In the genomic region with DNA sequence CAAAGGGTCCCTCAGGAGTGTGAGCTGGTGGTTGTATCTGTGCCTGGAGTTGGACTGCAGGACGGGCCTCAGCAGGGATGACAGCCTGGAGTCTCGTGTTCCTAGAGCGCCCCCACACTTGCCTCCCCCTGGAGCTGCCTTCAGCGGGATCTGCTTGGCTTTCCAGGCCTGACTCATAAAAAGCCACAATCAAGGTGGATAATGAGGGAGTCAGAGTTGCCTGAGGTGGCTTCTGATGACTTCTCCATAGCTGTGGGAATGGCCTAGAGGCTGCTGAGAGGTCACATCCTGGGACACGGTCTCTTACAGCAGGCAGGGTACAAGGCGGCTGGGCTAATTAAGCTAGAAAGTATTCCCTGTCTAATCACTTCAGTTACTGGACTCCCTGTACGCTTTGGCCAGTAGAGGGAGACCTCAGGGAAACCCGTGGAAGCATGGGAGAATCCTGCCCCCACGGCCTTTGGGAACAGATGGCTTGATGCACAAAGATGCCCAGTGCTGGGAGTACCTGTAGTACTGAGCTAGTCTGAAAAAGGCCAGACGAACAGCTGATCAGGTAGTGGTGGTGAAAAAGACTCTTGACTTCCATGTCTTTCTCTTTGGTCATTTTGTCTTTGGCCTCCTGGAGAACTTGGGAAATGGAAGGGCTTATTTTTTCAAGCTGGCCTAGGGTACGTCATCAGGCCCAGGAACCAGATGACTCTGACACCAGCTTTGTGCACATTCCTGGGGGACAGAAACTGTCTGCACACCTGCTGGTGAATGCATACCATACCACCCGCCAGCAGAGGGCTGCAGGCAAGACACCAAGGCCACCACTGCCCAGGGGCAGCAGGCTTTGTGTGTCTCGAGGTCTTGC, we compare ENCODE assay signal across 1 cellular context.
TF ChIP-seq lines count a peak whose summit lies in the region.

No MANE protein-coding gene starts in this region.

TF ChIP-seq in GM23338, 12 proteins besides CTCF, POLR2A, EP300 and RAD21:
- TF ChIP-seq, protein P1, sequence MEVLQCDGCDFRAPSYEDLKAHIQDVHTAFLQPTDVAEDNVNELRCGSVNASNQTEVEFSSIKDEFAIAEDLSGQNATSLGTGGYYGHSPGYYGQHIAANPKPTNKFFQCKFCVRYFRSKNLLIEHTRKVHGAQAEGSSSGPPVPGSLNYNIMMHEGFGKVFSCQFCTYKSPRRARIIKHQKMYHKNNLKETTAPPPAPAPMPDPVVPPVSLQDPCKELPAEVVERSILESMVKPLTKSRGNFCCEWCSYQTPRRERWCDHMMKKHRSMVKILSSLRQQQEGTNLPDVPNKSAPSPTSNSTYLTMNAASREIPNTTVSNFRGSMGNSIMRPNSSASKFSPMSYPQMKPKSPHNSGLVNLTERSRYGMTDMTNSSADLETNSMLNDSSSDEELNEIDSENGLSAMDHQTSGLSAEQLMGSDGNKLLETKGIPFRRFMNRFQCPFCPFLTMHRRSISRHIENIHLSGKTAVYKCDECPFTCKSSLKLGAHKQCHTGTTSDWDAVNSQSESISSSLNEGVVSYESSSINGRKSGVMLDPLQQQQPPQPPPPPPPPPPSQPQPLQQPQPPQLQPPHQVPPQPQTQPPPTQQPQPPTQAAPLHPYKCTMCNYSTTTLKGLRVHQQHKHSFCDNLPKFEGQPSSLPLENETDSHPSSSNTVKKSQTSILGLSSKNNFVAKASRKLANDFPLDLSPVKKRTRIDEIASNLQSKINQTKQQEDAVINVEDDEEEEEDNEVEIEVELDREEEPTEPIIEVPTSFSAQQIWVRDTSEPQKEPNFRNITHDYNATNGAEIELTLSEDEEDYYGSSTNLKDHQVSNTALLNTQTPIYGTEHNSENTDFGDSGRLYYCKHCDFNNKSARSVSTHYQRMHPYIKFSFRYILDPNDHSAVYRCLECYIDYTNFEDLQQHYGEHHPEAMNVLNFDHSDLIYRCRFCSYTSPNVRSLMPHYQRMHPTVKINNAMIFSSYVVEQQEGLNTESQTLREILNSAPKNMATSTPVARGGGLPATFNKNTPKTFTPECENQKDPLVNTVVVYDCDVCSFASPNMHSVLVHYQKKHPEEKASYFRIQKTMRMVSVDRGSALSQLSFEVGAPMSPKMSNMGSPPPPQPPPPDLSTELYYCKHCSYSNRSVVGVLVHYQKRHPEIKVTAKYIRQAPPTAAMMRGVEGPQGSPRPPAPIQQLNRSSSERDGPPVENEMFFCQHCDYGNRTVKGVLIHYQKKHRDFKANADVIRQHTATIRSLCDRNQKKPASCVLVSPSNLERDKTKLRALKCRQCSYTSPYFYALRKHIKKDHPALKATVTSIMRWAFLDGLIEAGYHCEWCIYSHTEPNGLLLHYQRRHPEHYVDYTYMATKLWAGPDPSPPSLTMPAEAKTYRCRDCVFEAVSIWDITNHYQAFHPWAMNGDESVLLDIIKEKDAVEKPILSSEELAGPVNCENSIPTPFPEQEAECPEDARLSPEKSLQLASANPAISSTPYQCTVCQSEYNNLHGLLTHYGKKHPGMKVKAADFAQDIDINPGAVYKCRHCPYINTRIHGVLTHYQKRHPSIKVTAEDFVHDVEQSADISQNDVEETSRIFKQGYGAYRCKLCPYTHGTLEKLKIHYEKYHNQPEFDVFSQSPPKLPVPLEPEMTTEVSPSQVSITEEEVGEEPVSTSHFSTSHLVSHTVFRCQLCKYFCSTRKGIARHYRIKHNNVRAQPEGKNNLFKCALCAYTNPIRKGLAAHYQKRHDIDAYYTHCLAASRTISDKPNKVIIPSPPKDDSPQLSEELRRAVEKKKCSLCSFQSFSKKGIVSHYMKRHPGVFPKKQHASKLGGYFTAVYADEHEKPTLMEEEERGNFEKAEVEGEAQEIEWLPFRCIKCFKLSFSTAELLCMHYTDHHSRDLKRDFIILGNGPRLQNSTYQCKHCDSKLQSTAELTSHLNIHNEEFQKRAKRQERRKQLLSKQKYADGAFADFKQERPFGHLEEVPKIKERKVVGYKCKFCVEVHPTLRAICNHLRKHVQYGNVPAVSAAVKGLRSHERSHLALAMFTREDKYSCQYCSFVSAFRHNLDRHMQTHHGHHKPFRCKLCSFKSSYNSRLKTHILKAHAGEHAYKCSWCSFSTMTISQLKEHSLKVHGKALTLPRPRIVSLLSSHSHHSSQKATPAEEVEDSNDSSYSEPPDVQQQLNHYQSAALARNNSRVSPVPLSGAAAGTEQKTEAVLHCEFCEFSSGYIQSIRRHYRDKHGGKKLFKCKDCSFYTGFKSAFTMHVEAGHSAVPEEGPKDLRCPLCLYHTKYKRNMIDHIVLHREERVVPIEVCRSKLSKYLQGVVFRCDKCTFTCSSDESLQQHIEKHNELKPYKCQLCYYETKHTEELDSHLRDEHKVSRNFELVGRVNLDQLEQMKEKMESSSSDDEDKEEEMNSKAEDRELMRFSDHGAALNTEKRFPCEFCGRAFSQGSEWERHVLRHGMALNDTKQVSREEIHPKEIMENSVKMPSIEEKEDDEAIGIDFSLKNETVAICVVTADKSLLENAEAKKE (CRISPR knock-in tag; IDR thresholded peaks at IDR 0.05), result peak; percentile 53; the same call in 1 of the 2 replicates
- no peak for TF ChIP-seq ZNF114 (CRISPR knock-in tag; IDR thresholded peaks at IDR 0.05)
- TF ChIP-seq ZNF331 (CRISPR knock-in tag; IDR thresholded peaks at IDR 0.05; ENCODE audit: low read depth), result no peak
